31 cellular contexts compared by ENCODE assay signal in genomic region chr6:136424450-136424849, GRCh38.
"Had no signal": no experiment of that assay in that cellular context is flagged by ENCODE, and none has a peak within 500 bp of the region (broad histone marks: within the 10 kb centered on the region; RNA-seq: fewer than 3 reads in every experiment).

No MANE protein-coding gene starts in this region.

- H3K27ac ChIP-seq: Peyer's patch, SJSA1 had no signal

- H3K27me3 Mint-ChIP-seq: activated CD4-positive, alpha-beta T cell treated with anti-CD3 and anti-CD28 coated beads for 36 hours; activated CD4-positive, alpha-beta T cell treated with anti-CD3 and anti-CD28 coated beads, Interleukin-2, amount 10 ng/mL, durations not matched to agents 7 days and 5 days had no signal

- H3K36me3 ChIP-seq: Peyer's patch, SJSA1 had no signal

- H3K9me3 Mint-ChIP-seq: activated CD4-positive, alpha-beta T cell treated with anti-CD3 and anti-CD28 coated beads, Interleukin-2, amount 10 ng/mL, durations not matched to agents 7 days and 5 days; activated CD8-positive, alpha-beta T cell treated with anti-CD3 and anti-CD28 coated beads for 36 hours; activated naive CD4-positive, alpha-beta T cell treated with anti-CD3 and anti-CD28 coated beads, Interleukin-2, amount 50 U/mL, for 24 hours; activated naive CD8-positive, alpha-beta T cell treated with anti-CD3 and anti-CD28 coated beads, Interleukin-2, amount 10 ng/mL, durations not matched to agents 7 days and 5 days; activated T-cell treated with anti-CD3 and anti-CD28 coated beads, Interleukin-2, amount 50 U/mL, for 72 hours; activated T-helper 17 cell treated with anti-CD3 and anti-CD28 coated beads, Interleukin-2, amount 50 U/mL, for 72 hours; brain; T-helper 1 cell treated with Interleukin-12 subunit alpha and Interleukin-12 subunit beta and Interleukin-4 antibody, amounts not matched to agents 30 μg/mL and 1 μg/mL, for 36 hours; T-helper 2 cell treated with Interferon-gamma antibody and Interleukin-4, amounts not matched to agents 5 μg/mL and 100 μg/mL, for 36 hours had no signal

- H3K4me1 ChIP-seq: SJSA1 had no signal

- H3K9me3 ChIP-seq: Peyer's patch, SJSA1, SK-N-SH had no signal

- H3K4me2 ChIP-seq: SK-N-SH had no signal

- H3K4me3 Mint-ChIP-seq: activated CD4-positive, alpha-beta T cell treated with anti-CD3 and anti-CD28 coated beads for 36 hours; activated CD4-positive, alpha-beta T cell treated with anti-CD3 and anti-CD28 coated beads, Interleukin-2, amount 10 ng/mL, durations not matched to agents 7 days and 5 days; activated CD8-positive, alpha-beta T cell treated with anti-CD3 and anti-CD28 coated beads for 36 hours; activated naive CD4-positive, alpha-beta T cell treated with anti-CD3 and anti-CD28 coated beads, Interleukin-2, amount 50 U/mL, for 24 hours; activated naive CD8-positive, alpha-beta T cell treated with anti-CD3 and anti-CD28 coated beads, Interleukin-2, amount 10 ng/mL, durations not matched to agents 7 days and 5 days; activated T-cell treated with anti-CD3 and anti-CD28 coated beads, Interleukin-2, amount 50 U/mL, for 72 hours; activated T-helper 17 cell treated with anti-CD3 and anti-CD28 coated beads, Interleukin-2, amount 50 U/mL, for 72 hours; brain; T-helper 1 cell treated with Interleukin-12 subunit alpha and Interleukin-12 subunit beta and Interleukin-4 antibody, amounts not matched to agents 30 μg/mL and 1 μg/mL, for 36 hours; T-helper 2 cell treated with Interferon-gamma antibody and Interleukin-4, amounts not matched to agents 5 μg/mL and 100 μg/mL, for 36 hours had no signal

- H3K27me3 ChIP-seq: Peyer's patch had no signal

- H3K4me1 Mint-ChIP-seq: activated CD4-positive, alpha-beta T cell treated with anti-CD3 and anti-CD28 coated beads for 36 hours; activated CD4-positive, alpha-beta T cell treated with anti-CD3 and anti-CD28 coated beads, Interleukin-2, amount 10 ng/mL, durations not matched to agents 7 days and 5 days; activated naive CD4-positive, alpha-beta T cell treated with anti-CD3 and anti-CD28 coated beads, Interleukin-2, amount 50 U/mL, for 24 hours; activated naive CD8-positive, alpha-beta T cell treated with anti-CD3 and anti-CD28 coated beads, Interleukin-2, amount 10 ng/mL, durations not matched to agents 7 days and 5 days; activated T-helper 17 cell treated with anti-CD3 and anti-CD28 coated beads, Interleukin-2, amount 50 U/mL, for 72 hours; brain had no signal

- H3K36me3 Mint-ChIP-seq: activated naive CD4-positive, alpha-beta T cell treated with anti-CD3 and anti-CD28 coated beads, Interleukin-2, amount 50 U/mL, for 24 hours; activated naive CD8-positive, alpha-beta T cell treated with anti-CD3 and anti-CD28 coated beads, Interleukin-2, amount 10 ng/mL, durations not matched to agents 7 days and 5 days; brain had no signal

- H3K4me3 ChIP-seq: Peyer's patch, SJSA1 had no signal

- H3K27ac Mint-ChIP-seq: activated CD4-positive, alpha-beta T cell treated with anti-CD3 and anti-CD28 coated beads for 36 hours; activated CD4-positive, alpha-beta T cell treated with anti-CD3 and anti-CD28 coated beads, Interleukin-2, amount 10 ng/mL, durations not matched to agents 7 days and 5 days; activated CD8-positive, alpha-beta T cell treated with anti-CD3 and anti-CD28 coated beads for 36 hours; activated naive CD4-positive, alpha-beta T cell treated with anti-CD3 and anti-CD28 coated beads, Interleukin-2, amount 50 U/mL, for 24 hours; activated naive CD8-positive, alpha-beta T cell treated with anti-CD3 and anti-CD28 coated beads, Interleukin-2, amount 10 ng/mL, durations not matched to agents 7 days and 5 days; activated T-cell treated with anti-CD3 and anti-CD28 coated beads, Interleukin-2, amount 50 U/mL, for 72 hours; activated T-helper 17 cell treated with anti-CD3 and anti-CD28 coated beads, Interleukin-2, amount 50 U/mL, for 72 hours; brain; T-helper 1 cell treated with Interleukin-12 subunit alpha and Interleukin-12 subunit beta and Interleukin-4 antibody, amounts not matched to agents 30 μg/mL and 1 μg/mL, for 36 hours; T-helper 2 cell treated with Interferon-gamma antibody and Interleukin-4, amounts not matched to agents 5 μg/mL and 100 μg/mL, for 36 hours had no signal

- DNase-seq: activated CD4-positive, alpha-beta T cell treated with anti-CD3 and anti-CD28 coated beads for 36 hours; activated CD4-positive, alpha-beta T cell treated with anti-CD3 and anti-CD28 coated beads, Interleukin-2, amount 10 ng/mL, durations not matched to agents 7 days and 5 days; activated CD8-positive, alpha-beta T cell treated with anti-CD3 and anti-CD28 coated beads for 36 hours; activated effector memory CD4-positive, alpha-beta T cell treated with anti-CD3 and anti-CD28 coated beads, Interleukin-2, amount 50 U/mL, for 16 hours; activated naive CD4-positive, alpha-beta T cell treated with Interleukin-2 at 50 U/mL for 16 hours; activated naive CD8-positive, alpha-beta T cell treated with anti-CD3 and anti-CD28 coated beads, Interleukin-2, amount 10 ng/mL, durations not matched to agents 7 days and 5 days; activated T-cell treated with anti-CD3 and anti-CD28 coated beads, Interleukin-2, amount 50 U/mL, for 1 hour; activated T-cell treated with anti-CD3 and anti-CD28 coated beads, Interleukin-2, amount 50 U/mL, for 72 hours; central memory CD4-positive, alpha-beta T cell; Karpas-422; KBM-7; NCI-H1105; NCI-H1436; NCI-H1694; NCI-H1930; NCI-H2081 treated with DMSO at 0.1 percent for 48 hours; NCI-H345; NCI-H524 treated with DMSO at 0.1 percent for 48 hours; NCI-H748 treated with DMSO at 0.1 percent for 48 hours; NK-92 treated with Interleukin-12 subunit alpha and Interleukin-12 subunit beta, amount 100 ng/mL, for 24 hours; PC-3; Peyer's patch; RPMI8226; SHP77 treated with DMSO at 0.1 percent for 48 hours; SK-N-SH had no signal

- H3K9ac ChIP-seq: SK-N-SH had no signal
